ENCODE assay signal across 9 cellular contexts in the genomic region with DNA sequence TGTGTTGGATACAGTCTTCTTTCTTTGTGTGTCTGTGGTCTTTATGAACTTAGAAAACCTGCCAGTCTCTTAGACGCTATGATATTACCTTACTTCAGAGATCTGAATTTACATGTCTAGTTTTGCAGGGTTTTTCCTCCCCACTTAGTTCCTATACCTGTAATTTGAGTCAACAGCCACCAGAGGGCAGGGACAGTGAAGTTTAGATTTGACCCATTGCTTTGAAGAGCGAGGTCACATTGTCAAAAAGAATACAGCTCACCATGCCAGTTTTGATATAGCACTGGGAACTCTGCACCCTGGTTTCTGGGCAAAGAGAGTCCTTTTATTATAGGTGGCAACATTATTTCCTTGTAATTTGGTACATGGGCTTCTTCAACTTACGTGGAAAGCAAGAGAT.
A peak's percentile ranks its signal among the peaks of the same experiment; 100 is the strongest.
DNase-seq lines count a peak whose midpoint lies in the region; ATAC-seq and TF ChIP-seq lines count a peak whose summit lies in the region.
"Had no signal": no experiment of that assay in that cellular context is flagged by ENCODE, and none has a peak within 500 bp of the region (broad histone marks: within the 10 kb centered on the region; RNA-seq: fewer than 3 reads in every experiment).

No MANE protein-coding gene starts in this region.

- H3K27me3 Mint-ChIP-seq in Calu3 (ENCODE audit: unreplicated experiment): peaks cover 90% of the 10 kb centered on the region
- H3K27me3 Mint-ChIP-seq in CD4-positive, alpha-beta T cell: peaks cover 3% of the 10 kb centered on the region

- POLR2A ChIA-PET in CD4-positive, alpha-beta T cell (lab: Charles Lee): no interaction called here

- H3K9me3 Mint-ChIP-seq in Calu3 (ENCODE audit: low read depth, unreplicated experiment): peaks cover 4% of the 10 kb centered on the region
- peaks cover 4% of the 10 kb centered on the region for H3K9me3 Mint-ChIP-seq in CD4-positive, alpha-beta T cell

- H3K36me3 ChIP-seq in gastroesophageal sphincter: no peaks in the 10 kb centered on the region

- H3K27ac Mint-ChIP-seq in Calu3 (ENCODE audit: unreplicated experiment): no peak overlapping the region
- no peak overlapping the region for H3K27ac Mint-ChIP-seq in CD4-positive, alpha-beta T cell

- peaks cover 0 to 8% (median 0%) of the 10 kb centered on the region in 3 donors for H3K9me3 ChIP-seq in gastroesophageal sphincter
- H3K9me3 ChIP-seq in CD4-positive, alpha-beta T cell (ENCODE audit: control insufficient read depth, low read length): no peaks in the 10 kb centered on the region

- H3K4me1 ChIP-seq in gastroesophageal sphincter: peaks cover 0 to 38% (median 0%) of the 10 kb centered on the region in 3 donors

- no peak overlapping the region for H3K4me3 Mint-ChIP-seq in Calu3 (ENCODE audit: low read depth, unreplicated experiment)
- no peak overlapping the region for H3K4me3 Mint-ChIP-seq in CD4-positive, alpha-beta T cell

- no peak overlapping the region for H3K27ac ChIP-seq in gastroesophageal sphincter
- H3K27ac ChIP-seq in CD4-positive, alpha-beta T cell (ENCODE audit: low read depth, low read length): no peak overlapping the region

- CTCF ChIA-PET in Calu3 (lab: Charles Lee): no interaction called here
- CTCF ChIA-PET in CD4-positive, alpha-beta T cell (lab: Charles Lee): no interaction called here

- no peak for TF ChIP-seq EP300 in gastroesophageal sphincter (IDR thresholded peaks at IDR 0.05)

- no peaks in the 10 kb centered on the region for H3K4me1 Mint-ChIP-seq in Calu3 (ENCODE audit: low read depth, unreplicated experiment)
- no peaks in the 10 kb centered on the region for H3K4me1 Mint-ChIP-seq in CD4-positive, alpha-beta T cell (ENCODE audit: low read depth)

- no peak overlapping the region for H3K4me3 ChIP-seq in gastroesophageal sphincter

- intact Hi-C loops in Calu3 (cut with micrococcal nuclease; ENCODE audit: unreplicated experiment): loop anchor here (1.0 kb wide), 1 partner anchor 123 kb away; no protein-coding TSS in a partner anchor
- intact Hi-C loops in CD4-positive, alpha-beta T cell (cut with DNase I, micrococcal nuclease): no loop called here

- TF ChIP-seq CTCF in Calu3 (IDR thresholded peaks at IDR 0.05; ENCODE audit: unreplicated experiment): peak; percentile 41
- TF ChIP-seq CTCF in gastroesophageal sphincter (IDR thresholded peaks at IDR 0.05): peak in 2 of 4 experiments; percentile 13 to 17
- TF ChIP-seq CTCF in CD4-positive, alpha-beta T cell (IDR thresholded peaks at IDR 0.05): no peak

- DNase-seq in Calu3: no peak
- DNase-seq in HT1080 (ENCODE audit: low read depth): peak; percentile 32
- DNase-seq in SKM-1 treated with dmso at 0.1 percent for 144 hours (lab: John Stamatoyannopoulos, UW; ENCODE audit: unreplicated experiment): peak; percentile 27
- peak; percentile 65 for DNase-seq in left kidney (ENCODE audit: low read depth, low spot score)
- no peak for DNase-seq in COLO668 (lab: John Stamatoyannopoulos, UW; ENCODE audit: unreplicated experiment)
- DNase-seq in CD4-positive, alpha-beta T cell: no peak
- DNase-seq: activated CD4-positive, alpha-beta T cell treated with anti-CD3 and anti-CD28 coated beads, Interleukin-2, amount 50 U/mL, for 48 hours had no signal

- 46 to 72% methylated on average over 2 to 3 of the region's 3 CpGs for WGBS in gastroesophageal sphincter (ENCODE audit: low coverage in 1 of 2), 2 donors

- H3K36me3 Mint-ChIP-seq in Calu3 (ENCODE audit: insufficient read depth, unreplicated experiment): no peaks in the 10 kb centered on the region
- no peaks in the 10 kb centered on the region for H3K36me3 Mint-ChIP-seq in CD4-positive, alpha-beta T cell (ENCODE audit: low read depth)

- ATAC-seq in gastroesophageal sphincter (no peak), GM18868 (IDR thresholded peaks at IDR 0.05; ENCODE audit: unreplicated experiment) (no peak)
- no peak for ATAC-seq in CD4-positive, alpha-beta T cell (ENCODE audit: poor library complexity)

- TF ChIP-seq POLR2A in gastroesophageal sphincter (IDR thresholded peaks at IDR 0.05): no peak

- BruUV-seq in Calu3 (replicated peaks; lab: Mats Ljungman, UMichigan): no TSS peak

- no peaks in the 10 kb centered on the region for H3K27me3 ChIP-seq in gastroesophageal sphincter
- no peaks in the 10 kb centered on the region for H3K27me3 ChIP-seq in CD4-positive, alpha-beta T cell (ENCODE audit: control insufficient read depth, insufficient read depth, low read length)

Comparison
In these comparisons a context has a peak if more than half of its experiments do, and no peak if none do; other contexts are left out.
1. DNase-seq: peak in HT1080 (single experiment), SKM-1 treated with dmso at 0.1 percent for 144 hours (single experiment) and left kidney (single experiment); none in Calu3 (single experiment), COLO668 (single experiment) and CD4-positive, alpha-beta T cell (0 of 10).